Comparison of ENCODE assay signal across 10 cellular contexts in genomic region chr9:79256691-79257213, GRCh38.
DNase-seq lines count a peak whose midpoint lies in the region; ATAC-seq and TF ChIP-seq lines count a peak whose summit lies in the region.
"Had no signal": no experiment of that assay in that cellular context is flagged by ENCODE, and none has a peak within 500 bp of the region (broad histone marks: within the 10 kb centered on the region; RNA-seq: fewer than 3 reads in every experiment).

No MANE protein-coding gene starts in this region.

- no peak for TF ChIP-seq CTCF in breast epithelium (IDR thresholded peaks at IDR 0.05)
- TF ChIP-seq CTCF in MCF 10A (IDR thresholded peaks at IDR 0.05; ENCODE audit: unreplicated experiment), result no peak

- H3K4me3 Mint-ChIP-seq in MCF 10A (ENCODE audit: unreplicated experiment), result no peak overlapping the region
- H3K4me3 Mint-ChIP-seq in CD4-positive, alpha-beta memory T cell, result no peak overlapping the region
- no peak overlapping the region for H3K4me3 Mint-ChIP-seq in activated CD4-positive, alpha-beta T cell treated with anti-CD3 and anti-CD28 coated beads for 36 hours
- H3K4me3 Mint-ChIP-seq: activated naive CD4-positive, alpha-beta T cell treated with anti-CD3 and anti-CD28 coated beads for 36 hours had no signal

- TF ChIP-seq POLR2A in breast epithelium (IDR thresholded peaks at IDR 0.05), result no peak

- no peaks in the 10 kb centered on the region for H3K36me3 ChIP-seq in breast epithelium
- H3K36me3 ChIP-seq in CD4-positive, alpha-beta memory T cell (ENCODE audit: insufficient read depth, low read length), result no peaks in the 10 kb centered on the region

- no peaks in the 10 kb centered on the region for H3K9me3 ChIP-seq in breast epithelium
- H3K9me3 ChIP-seq in CD4-positive, alpha-beta memory T cell (ENCODE audit: control insufficient read depth in 1 of 2, low read length in 2 of 2), result no peaks in the 10 kb centered on the region
- H3K9me3 ChIP-seq: A549 had no signal

- no TSS peak for BruUV-seq in MCF 10A (replicated peaks; lab: Mats Ljungman, UMichigan)

- no peaks in the 10 kb centered on the region for H3K9me3 Mint-ChIP-seq in MCF 10A (ENCODE audit: unreplicated experiment)
- peaks cover 0 to 4% (median 0%) of the 10 kb centered on the region in 8 donors for H3K9me3 Mint-ChIP-seq in CD4-positive, alpha-beta memory T cell
- no peaks in the 10 kb centered on the region for H3K9me3 Mint-ChIP-seq in activated CD4-positive, alpha-beta T cell treated with anti-CD3 and anti-CD28 coated beads for 36 hours (ENCODE audit: low read depth)
- H3K9me3 Mint-ChIP-seq: activated naive CD4-positive, alpha-beta T cell treated with anti-CD3 and anti-CD28 coated beads for 36 hours had no signal

- H3K27ac ChIP-seq in breast epithelium, result no peak overlapping the region
- no peak overlapping the region for H3K27ac ChIP-seq in CD4-positive, alpha-beta memory T cell (ENCODE audit: low read depth, low read length)
- H3K27ac ChIP-seq: A549 had no signal

- POLR2A ChIA-PET in MCF 10A (lab: Yijun Ruan, JAX), result no interaction called here
- POLR2A ChIA-PET in CD4-positive, alpha-beta memory T cell (lab: Charles Lee; ENCODE audit: partially characterized antibody), result no interaction called here
- POLR2A ChIA-PET in activated CD4-positive, alpha-beta T cell treated with anti-CD3 and anti-CD28 coated beads for 36 hours (lab: Charles Lee), result no interaction called here

- DNase-seq in breast epithelium (ENCODE audit: low spot score in 2 of 2) (no peak), MCF 10A (ENCODE audit: unreplicated experiment) (no peak), SW480 (ENCODE audit: low spot score) (peak; percentile 89), left colon (peak in 1 of 2 donors; percentile 14), HPDE6-E6E7 (ENCODE audit: extremely low spot score) (no peak)
- DNase-seq in CD4-positive, alpha-beta memory T cell, result no peak
- DNase-seq in activated CD4-positive, alpha-beta T cell treated with anti-CD3 and anti-CD28 coated beads for 36 hours, result no peak
- DNase-seq: activated naive CD4-positive, alpha-beta T cell treated with anti-CD3 and anti-CD28 coated beads for 36 hours had no signal

- ATAC-seq in left colon, result peak; percentile 70
- ATAC-seq in GM21360 (IDR thresholded peaks at IDR 0.05; ENCODE audit: unreplicated experiment), result no peak
- no peak for ATAC-seq in activated CD4-positive, alpha-beta T cell treated with anti-CD3 and anti-CD28 coated beads for 36 hours
- ATAC-seq: A549 had no signal

- peak overlapping the region in 2 of 3 donors; percentile 32 to 58 for H3K4me3 ChIP-seq in breast epithelium
- H3K4me3 ChIP-seq in CD4-positive, alpha-beta memory T cell (ENCODE audit: low read length in 2 of 2), result no peak overlapping the region
- H3K4me3 ChIP-seq: A549 had no signal

- no peaks in the 10 kb centered on the region for H3K36me3 Mint-ChIP-seq in MCF 10A (ENCODE audit: insufficient read depth, unreplicated experiment)
- H3K36me3 Mint-ChIP-seq in CD4-positive, alpha-beta memory T cell, result no peaks in the 10 kb centered on the region
- H3K36me3 Mint-ChIP-seq in activated CD4-positive, alpha-beta T cell treated with anti-CD3 and anti-CD28 coated beads for 36 hours (ENCODE audit: low read depth), result no peaks in the 10 kb centered on the region

- H3K27ac Mint-ChIP-seq in MCF 10A (ENCODE audit: low read depth, unreplicated experiment), result no peak overlapping the region
- no peak overlapping the region for H3K27ac Mint-ChIP-seq in CD4-positive, alpha-beta memory T cell
- H3K27ac Mint-ChIP-seq in activated CD4-positive, alpha-beta T cell treated with anti-CD3 and anti-CD28 coated beads for 36 hours, result no peak overlapping the region
- H3K27ac Mint-ChIP-seq: activated naive CD4-positive, alpha-beta T cell treated with anti-CD3 and anti-CD28 coated beads for 36 hours had no signal

- no peaks in the 10 kb centered on the region for H3K27me3 Mint-ChIP-seq in MCF 10A (ENCODE audit: insufficient read depth, unreplicated experiment)
- H3K27me3 Mint-ChIP-seq in CD4-positive, alpha-beta memory T cell, result peaks cover 8% of the 10 kb centered on the region in 2 donors
- peaks cover 20% of the 10 kb centered on the region for H3K27me3 Mint-ChIP-seq in activated CD4-positive, alpha-beta T cell treated with anti-CD3 and anti-CD28 coated beads for 36 hours

- H3K27me3 ChIP-seq in breast epithelium, result no peaks in the 10 kb centered on the region
- H3K27me3 ChIP-seq in CD4-positive, alpha-beta memory T cell (ENCODE audit: insufficient read depth, low read length), result no peaks in the 10 kb centered on the region

- CTCF ChIA-PET in MCF 10A (lab: Yijun Ruan, JAX), result interaction anchor here (1.2 to 3.6 kb wide), 2 partner anchors 14 to 127 kb away, joined by 4 to 48 read pairs; no protein-coding TSS in a partner anchor
- CTCF ChIA-PET in CD4-positive, alpha-beta memory T cell (lab: Charles Lee; ENCODE audit: partially characterized antibody), result no interaction called here
- CTCF ChIA-PET in activated CD4-positive, alpha-beta T cell treated with anti-CD3 and anti-CD28 coated beads for 36 hours (lab: Charles Lee), result no interaction called here

- intact Hi-C loops in breast epithelium (cut with DNase I; ENCODE audit: low total_unique reads), result no loop called here
- intact Hi-C loops in MCF 10A (cut with micrococcal nuclease), result loop anchor here (5.0 kb wide), 1 partner anchor 654 kb away; no protein-coding TSS in a partner anchor
- intact Hi-C loops in left colon (cut with DNase I, micrococcal nuclease), result no loop called here
- intact Hi-C loops in CD4-positive, alpha-beta memory T cell (cut with micrococcal nuclease), result no loop called here
- intact Hi-C loops in activated CD4-positive, alpha-beta T cell treated with anti-CD3 and anti-CD28 coated beads for 36 hours (cut with DNase I, micrococcal nuclease), result no loop called here

- H3K4me1 Mint-ChIP-seq in MCF 10A (ENCODE audit: insufficient read depth, unreplicated experiment), result no peaks in the 10 kb centered on the region
- no peaks in the 10 kb centered on the region for H3K4me1 Mint-ChIP-seq in CD4-positive, alpha-beta memory T cell
- no peaks in the 10 kb centered on the region for H3K4me1 Mint-ChIP-seq in activated CD4-positive, alpha-beta T cell treated with anti-CD3 and anti-CD28 coated beads for 36 hours

- H3K4me1 ChIP-seq in breast epithelium, result no peaks in the 10 kb centered on the region
- no peaks in the 10 kb centered on the region for H3K4me1 ChIP-seq in CD4-positive, alpha-beta memory T cell (ENCODE audit: insufficient read depth, low read length)
- H3K4me1 ChIP-seq: A549 had no signal

Comparison
In these comparisons a context has a peak if more than half of its experiments do, and no peak if none do; other contexts are left out.
1. H3K4me3 ChIP-seq: peak in breast epithelium (2 of 3); none in CD4-positive, alpha-beta memory T cell (0 of 2).